10 cellular contexts compared by ENCODE assay signal in genomic region chr3:18499256-18499655, GRCh38.
DNase-seq lines count a peak whose midpoint lies in the region; ATAC-seq and TF ChIP-seq lines count a peak whose summit lies in the region.
"Had no signal": no experiment of that assay in that cellular context is flagged by ENCODE, and none has a peak within 500 bp of the region (broad histone marks: within the 10 kb centered on the region; RNA-seq: fewer than 3 reads in every experiment).

No MANE protein-coding gene starts in this region.

- peak overlapping the region; percentile 69 for H3K27ac Mint-ChIP-seq in activated CD4-positive, alpha-beta T cell treated with anti-CD3 and anti-CD28 coated beads for 36 hours
- H3K27ac Mint-ChIP-seq in progenitor cell of endocrine pancreas = peak overlapping the region; percentile 2
- H3K27ac Mint-ChIP-seq in CD14-positive monocyte = no peak overlapping the region

- H3K27ac ChIP-seq in SU-DHL-6 (ENCODE audit: low read depth, low read length) = peak overlapping the region; percentile 35; the same call in 1 of the 2 replicates
- H3K27ac ChIP-seq: thoracic aorta had no signal

- ATAC-seq in activated CD4-positive, alpha-beta T cell treated with anti-CD3 and anti-CD28 coated beads for 36 hours = peak; percentile 51
- peak; percentile 71 for ATAC-seq in HG02852 (IDR thresholded peaks at IDR 0.05; ENCODE audit: unreplicated experiment)

- H3K36me3 Mint-ChIP-seq in activated CD4-positive, alpha-beta T cell treated with anti-CD3 and anti-CD28 coated beads for 36 hours (ENCODE audit: low read depth) = peaks cover 9% of the 10 kb centered on the region
- no peaks in the 10 kb centered on the region for H3K36me3 Mint-ChIP-seq in progenitor cell of endocrine pancreas (ENCODE audit: insufficient read depth)
- H3K36me3 Mint-ChIP-seq in CD14-positive monocyte = no peaks in the 10 kb centered on the region

- no peaks in the 10 kb centered on the region for H4K20me1 ChIP-seq in SU-DHL-6 (ENCODE audit: low read depth, low read length)

- TF ChIP-seq CTCF in SU-DHL-6 (IDR thresholded peaks at IDR 0.05; ENCODE audit: insufficient read depth, low read length, poor library complexity, severe bottlenecking) = no peak
- TF ChIP-seq CTCF in progenitor cell of endocrine pancreas (IDR thresholded peaks at IDR 0.05; ENCODE audit: unreplicated experiment) = no peak
- no peak for TF ChIP-seq CTCF in CD14-positive monocyte (IDR thresholded peaks at IDR 0.05)

- POLR2A ChIA-PET in activated CD4-positive, alpha-beta T cell treated with anti-CD3 and anti-CD28 coated beads for 36 hours (lab: Charles Lee) = no interaction called here

- no peaks in the 10 kb centered on the region for H3K79me2 ChIP-seq in SU-DHL-6 (ENCODE audit: insufficient read depth, low read length)

- H3K9me2 ChIP-seq in SU-DHL-6 (replicated peaks; ENCODE audit: insufficient read depth, low read length) = no peaks in the 10 kb centered on the region

- intact Hi-C loops in activated CD4-positive, alpha-beta T cell treated with anti-CD3 and anti-CD28 coated beads for 36 hours (cut with DNase I, micrococcal nuclease) = loop anchor here in 1 of 2 experiments (5.0 kb wide), 1 partner anchor 47 kb away; no protein-coding TSS in a partner anchor
- intact Hi-C loops in CD14-positive monocyte (cut with micrococcal nuclease) = no loop called here
- intact Hi-C loops in head of caudate nucleus (cut with DNase I) = no loop called here

- no peaks in the 10 kb centered on the region for H3F3A ChIP-seq in SU-DHL-6 (ENCODE audit: insufficient read depth)

- H2AFZ ChIP-seq in SU-DHL-6 (ENCODE audit: low read depth, low read length, severe bottlenecking) = no peak overlapping the region

- no peak overlapping the region for H3K9ac ChIP-seq in SU-DHL-6 (ENCODE audit: low read length)

- H3K9me3 Mint-ChIP-seq in activated CD4-positive, alpha-beta T cell treated with anti-CD3 and anti-CD28 coated beads for 36 hours (ENCODE audit: low read depth) = no peaks in the 10 kb centered on the region
- H3K9me3 Mint-ChIP-seq in progenitor cell of endocrine pancreas (ENCODE audit: low read depth) (no peaks in the 10 kb centered on the region), CD14-positive monocyte (peaks cover 0 to under 1% (median 0%) of the 10 kb centered on the region in 7 donors)

- peak overlapping the region; percentile 35 for H3K4me2 ChIP-seq in SU-DHL-6 (ENCODE audit: low read depth, low read length, poor library complexity, severe bottlenecking)

- peak overlapping the region; percentile 24 for H3K4me3 Mint-ChIP-seq in activated CD4-positive, alpha-beta T cell treated with anti-CD3 and anti-CD28 coated beads for 36 hours
- H3K4me3 Mint-ChIP-seq in progenitor cell of endocrine pancreas (ENCODE audit: low read depth) = no peak overlapping the region
- no peak overlapping the region for H3K4me3 Mint-ChIP-seq in CD14-positive monocyte

- no peaks in the 10 kb centered on the region for H3K27me3 Mint-ChIP-seq in activated CD4-positive, alpha-beta T cell treated with anti-CD3 and anti-CD28 coated beads for 36 hours
- H3K27me3 Mint-ChIP-seq in progenitor cell of endocrine pancreas (no peaks in the 10 kb centered on the region), CD14-positive monocyte (ENCODE audit: low read depth in 3 of 3) (peaks cover 0 to 2% (median 0%) of the 10 kb centered on the region in 3 donors)

- H3K27me3 ChIP-seq in SU-DHL-6 (ENCODE audit: low read length) = no peaks in the 10 kb centered on the region

- no peaks in the 10 kb centered on the region for H3K36me3 ChIP-seq in SU-DHL-6 (ENCODE audit: low read length)
- H3K36me3 ChIP-seq: HAP-1, thoracic aorta had no signal

- DNase-seq in activated CD4-positive, alpha-beta T cell treated with anti-CD3 and anti-CD28 coated beads for 36 hours = peak; percentile 15
- DNase-seq in activated CD4-positive, alpha-beta T cell treated with anti-CD3 and anti-CD28 coated beads for 1 hour = no peak
- DNase-seq in progenitor cell of endocrine pancreas (ENCODE audit: low spot score, unreplicated experiment) (no peak), CD14-positive monocyte (ENCODE audit: low spot score) (no peak), NCI-H2227 (lab: John Stamatoyannopoulos, UW; ENCODE audit: unreplicated experiment) (no peak), head of caudate nucleus (no peak)

- no peaks in the 10 kb centered on the region for H3K9me3 ChIP-seq in SU-DHL-6 (ENCODE audit: insufficient read depth, low read length)
- H3K9me3 ChIP-seq: HAP-1, thoracic aorta had no signal

- CTCF ChIA-PET in activated CD4-positive, alpha-beta T cell treated with anti-CD3 and anti-CD28 coated beads for 36 hours (lab: Charles Lee) = no interaction called here

- H3K4me1 Mint-ChIP-seq in activated CD4-positive, alpha-beta T cell treated with anti-CD3 and anti-CD28 coated beads for 36 hours = peaks cover 46% of the 10 kb centered on the region
- H3K4me1 Mint-ChIP-seq in progenitor cell of endocrine pancreas (ENCODE audit: low read depth) (peaks cover 3% of the 10 kb centered on the region), CD14-positive monocyte (no peaks in the 10 kb centered on the region)

- H3K4me3 ChIP-seq in SU-DHL-6 (ENCODE audit: insufficient read depth, low read length, poor library complexity, severe bottlenecking) = no peak overlapping the region
- H3K4me3 ChIP-seq: HAP-1, thoracic aorta had no signal

Comparison
In these comparisons a context has a peak if more than half of its experiments do, and no peak if none do; other contexts are left out.
1. H3K27ac Mint-ChIP-seq: peak in activated CD4-positive, alpha-beta T cell treated with anti-CD3 and anti-CD28 coated beads for 36 hours (single experiment) and progenitor cell of endocrine pancreas (single experiment); none in CD14-positive monocyte (0 of 7).